ENCODE assay signal across 17 cellular contexts in genomic region chr18:79512461-79513380, GRCh38.
A peak's percentile ranks its signal among the peaks of the same experiment; 100 is the strongest.
DNase-seq lines count a peak whose midpoint lies in the region; ATAC-seq, FAIRE-seq and TF ChIP-seq lines count a peak whose summit lies in the region.
"Had no signal": no experiment of that assay in that cellular context is flagged by ENCODE, and none has a peak within 500 bp of the region (broad histone marks: within the 10 kb centered on the region; RNA-seq: fewer than 3 reads in every experiment).

No MANE protein-coding gene starts in this region.

- H3K14ac ChIP-seq in neuronal stem cell (ENCODE audit: low read length) = peak overlapping the region; percentile 94

- peak overlapping the region; percentile 58 for H2BK120ac ChIP-seq in neuronal stem cell (ENCODE audit: low read depth, low read length)

- no peak overlapping the region for H2BK15ac ChIP-seq in neuronal stem cell (ENCODE audit: low read length)

- intact Hi-C loops in vagina (cut with DNase I) = no loop called here

- WGBS in neuronal stem cell (ENCODE audit: extremely low coverage in 2 of 2, insufficient read length in 2 of 2, insufficient replicate concordance in 1 of 2), 2 donors = no CpG with 5 or more reads among the region's 54 CpGs

- H2AK5ac ChIP-seq in neuronal stem cell (ENCODE audit: low read depth, low read length) = peak overlapping the region; percentile 70

- FAIRE-seq in GM12891 (lab: Jason Lieb, UNC) = no peak

- no peak overlapping the region for H3K4me3 ChIP-seq in neuronal stem cell (ENCODE audit: low read length in 2 of 2)
- no peak overlapping the region for H3K4me3 ChIP-seq in vagina
- H3K4me3 ChIP-seq: BLaER1, right lobe of liver had no signal

- H3K4me1 Mint-ChIP-seq in activated T-cell treated with anti-CD3 and anti-CD28 coated beads, Interleukin-2, amount 50 U/mL, for 4 hours (ENCODE audit: low read depth) = peaks cover 40% of the 10 kb centered on the region

- H4K8ac ChIP-seq in neuronal stem cell (ENCODE audit: low read depth, low read length) = no peak overlapping the region

- H3K36me3 ChIP-seq in neuronal stem cell (replicated peaks in 1 of 2; ENCODE audit: control insufficient read depth in 2 of 2, insufficient read depth in 2 of 2, low read length in 2 of 2) (no peaks in the 10 kb centered on the region), vagina (no peaks in the 10 kb centered on the region)
- H3K36me3 ChIP-seq: right lobe of liver had no signal

- peak overlapping the region; percentile 81 for H3K18ac ChIP-seq in neuronal stem cell (ENCODE audit: low read length)

- no peak overlapping the region for H3K4me3 Mint-ChIP-seq in activated T-cell treated with anti-CD3 and anti-CD28 coated beads, Interleukin-2, amount 50 U/mL, for 4 hours
- H3K4me3 Mint-ChIP-seq: nephron progenitor cell; stimulated activated naive CD8-positive, alpha-beta T cell treated with anti-CD3 and anti-CD28 coated beads, Interleukin-15, amount 100 ng/mL, for 72 hours; WTC11 had no signal

- H3K23ac ChIP-seq in neuronal stem cell (ENCODE audit: low read depth, low read length, poor library complexity) = peak overlapping the region; percentile 69

- TF ChIP-seq CTCF in vagina (IDR thresholded peaks at IDR 0.05) = no peak

- H3K27ac ChIP-seq in neuronal stem cell (replicated peaks; ENCODE audit: low read length) (no peak overlapping the region), vagina (no peak overlapping the region)
- H3K27ac ChIP-seq: BLaER1, right lobe of liver had no signal

- no peak overlapping the region for H2BK12ac ChIP-seq in neuronal stem cell (ENCODE audit: low read length)

- no peaks in the 10 kb centered on the region for H3K9me3 Mint-ChIP-seq in activated T-cell treated with anti-CD3 and anti-CD28 coated beads, Interleukin-2, amount 50 U/mL, for 4 hours
- H3K9me3 Mint-ChIP-seq: nephron progenitor cell; stimulated activated naive CD8-positive, alpha-beta T cell treated with anti-CD3 and anti-CD28 coated beads, Interleukin-15, amount 100 ng/mL, for 72 hours; WTC11 had no signal

- peak; percentile 1 for DNase-seq in stimulated activated CD4-positive, alpha-beta T cell treated with anti-CD3 and anti-CD28 coated beads, Interleukin-4, amount 100 ng/mL, for 1 hour
- DNase-seq in stimulated activated CD4-positive, alpha-beta T cell treated with anti-CD3 and anti-CD28 coated beads, Interleukin-4, amount 100 ng/mL, for 4 hours = no peak
- peak; percentile 2 for DNase-seq in activated T-cell treated with anti-CD3 and anti-CD28 coated beads, Interleukin-2, amount 50 U/mL, for 4 hours
- no peak for DNase-seq in neuronal stem cell (ENCODE audit: low spot score)
- peak; percentile 54 to 87 for DNase-seq in vagina (ENCODE audit: extremely low spot score in 2 of 2)
- no peak for DNase-seq in medulla oblongata (ENCODE audit: extremely low spot score)
- no peak for DNase-seq in GM12891 (ENCODE audit: insufficient read length, low spot score)
- DNase-seq: hypothalamus, NCI-H187 treated with DMSO at 0.1 percent for 48 hours, NCI-H510A, nephron progenitor cell, PC-3 had no signal

- H3K4me2 ChIP-seq in neuronal stem cell (ENCODE audit: insufficient read depth, low read length, poor library complexity, severe bottlenecking) = no peak overlapping the region
- H3K4me2 ChIP-seq: BLaER1 had no signal

- H3K4me1 ChIP-seq in neuronal stem cell (ENCODE audit: control insufficient read depth in 2 of 2, insufficient read depth in 1 of 2, low read depth in 1 of 2, low read length in 2 of 2) = peaks cover 0 to 6% of the 10 kb centered on the region in 2 donors
- H3K4me1 ChIP-seq in vagina = no peaks in the 10 kb centered on the region
- H3K4me1 ChIP-seq: right lobe of liver had no signal

- no peak for ATAC-seq in activated T-cell treated with anti-CD3 and anti-CD28 coated beads, Interleukin-2, amount 50 U/mL, for 4 hours
- no peak for ATAC-seq in GM18873 (IDR thresholded peaks at IDR 0.05; ENCODE audit: low FRiP score, unreplicated experiment)
- ATAC-seq: PC-3; right lobe of liver; stimulated activated naive CD8-positive, alpha-beta T cell treated with anti-CD3 and anti-CD28 coated beads, Interleukin-15, amount 100 ng/mL, for 72 hours; WTC11 had no signal

- H3K9me3 ChIP-seq in neuronal stem cell (replicated peaks in 1 of 2; ENCODE audit: control insufficient read depth in 2 of 2, insufficient read depth in 1 of 2, low read depth in 1 of 2, low read length in 2 of 2) (peaks cover 0 to 3% of the 10 kb centered on the region in 2 donors), vagina (no peaks in the 10 kb centered on the region)
- H3K9me3 ChIP-seq: BLaER1, right lobe of liver had no signal

- peaks cover 0 to 8% (median 4%) of the 10 kb centered on the region in 3 experiments for H3K27me3 ChIP-seq in neuronal stem cell (ENCODE audit: control insufficient read depth in 3 of 3, insufficient read depth in 3 of 3, low read depth in 1 of 3, low read length in 3 of 3)
- H3K27me3 ChIP-seq in vagina = no peaks in the 10 kb centered on the region
- H3K27me3 ChIP-seq: BLaER1, right lobe of liver had no signal

- TF ChIP-seq POLR2A in vagina (IDR thresholded peaks at IDR 0.05) (no peak), GM12891 (IDR thresholded peaks at IDR 0.05; ENCODE audit: low read depth, low read length) (no peak)

- peak overlapping the region; percentile 18 for H3K4ac ChIP-seq in neuronal stem cell (ENCODE audit: low read length)

- peaks cover 15% of the 10 kb centered on the region for H3K36me3 Mint-ChIP-seq in activated T-cell treated with anti-CD3 and anti-CD28 coated beads, Interleukin-2, amount 50 U/mL, for 4 hours (ENCODE audit: insufficient read depth)

- no peak overlapping the region for H3K9ac ChIP-seq in neuronal stem cell (ENCODE audit: low read depth, low read length, poor library complexity)
- H3K9ac ChIP-seq: BLaER1 had no signal

- peaks cover 4% of the 10 kb centered on the region for H3K79me1 ChIP-seq in neuronal stem cell (ENCODE audit: low read depth, low read length)

- H2BK5ac ChIP-seq in neuronal stem cell (ENCODE audit: low read length) = peak overlapping the region; percentile 47

- H4K91ac ChIP-seq in neuronal stem cell (ENCODE audit: low read depth, low read length, poor library complexity) = no peak overlapping the region

- H3K27me3 Mint-ChIP-seq in activated T-cell treated with anti-CD3 and anti-CD28 coated beads, Interleukin-2, amount 50 U/mL, for 4 hours (ENCODE audit: low read depth) = no peaks in the 10 kb centered on the region
- H3K27me3 Mint-ChIP-seq: stimulated activated naive CD8-positive, alpha-beta T cell treated with anti-CD3 and anti-CD28 coated beads, Interleukin-15, amount 100 ng/mL, for 72 hours had no signal

- no peak overlapping the region for H2AFZ ChIP-seq in neuronal stem cell (ENCODE audit: low read length)

TF ChIP-seq in GM12891, 5 proteins besides CTCF, POLR2A, EP300 and RAD21:
- TF ChIP-seq PAX5 (IDR thresholded peaks at IDR 0.05; ENCODE audit: insufficient read depth, low read length, severe bottlenecking) = no peak
- TF ChIP-seq POLR2AphosphoS5 (IDR thresholded peaks at IDR 0.05; ENCODE audit: low read depth, low read length) = no peak
- TF ChIP-seq SPI1 (IDR thresholded peaks at IDR 0.05; ENCODE audit: low read depth, low read length) = no peak
- no peak for TF ChIP-seq TAF1 (IDR thresholded peaks at IDR 0.05; ENCODE audit: low read depth, low read length)
- no peak for TF ChIP-seq POU2F2 (IDR thresholded peaks at IDR 0.05; ENCODE audit: low read depth, low read length)
TF ChIP-seq in GM12891: peak in this region for 0.

Comparison
In these comparisons a context has a peak if more than half of its experiments do, and no peak if none do; other contexts are left out.
1. DNase-seq: peak in stimulated activated CD4-positive, alpha-beta T cell treated with anti-CD3 and anti-CD28 coated beads, Interleukin-4, amount 100 ng/mL, for 1 hour (single experiment), activated T-cell treated with anti-CD3 and anti-CD28 coated beads, Interleukin-2, amount 50 U/mL, for 4 hours (single experiment) and vagina (2 of 2); none in stimulated activated CD4-positive, alpha-beta T cell treated with anti-CD3 and anti-CD28 coated beads, Interleukin-4, amount 100 ng/mL, for 4 hours (0 of 2), neuronal stem cell (single experiment), medulla oblongata (single experiment) and GM12891 (single experiment).